In the genomic region with DNA sequence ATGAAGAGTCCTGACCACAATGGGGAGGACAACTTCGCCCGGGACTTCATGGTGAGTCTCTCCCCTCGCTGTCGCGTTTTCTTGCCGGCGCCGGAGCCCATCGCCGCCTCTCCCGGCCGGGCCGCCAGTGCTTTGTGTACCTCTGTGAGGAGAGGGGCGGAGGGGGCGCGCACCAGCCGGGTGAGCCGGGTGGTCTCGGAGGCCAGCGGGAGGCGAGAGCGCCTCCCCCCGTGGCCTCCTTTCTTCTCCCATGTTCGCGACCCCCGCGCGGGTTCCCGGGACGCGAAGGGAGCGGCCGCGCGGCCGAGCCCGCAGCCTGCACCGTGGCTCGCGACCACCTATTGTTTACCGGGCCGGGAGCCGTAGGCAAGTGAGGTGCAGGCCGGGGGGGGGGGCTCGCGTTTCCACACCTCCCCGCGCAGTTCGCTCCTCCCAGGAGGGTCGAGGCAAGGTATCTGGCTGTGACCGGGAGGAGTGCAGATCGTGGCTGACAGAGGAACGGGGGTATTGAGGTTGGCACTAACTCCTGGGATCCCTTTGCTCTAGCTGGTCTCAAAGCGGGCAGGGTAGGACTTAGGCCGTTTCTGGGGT, we compare ENCODE assay signal across 8 cellular contexts. TPM values are rescaled to one million over a fixed set of nuclear protein-coding genes. Genes with fewer than 3 reads are reported as not detected.
DNase-seq lines count a peak whose midpoint lies in the region; ATAC-seq and TF ChIP-seq lines count a peak whose summit lies in the region.

No MANE protein-coding gene starts in this region.

- peaks cover 19% of the 10 kb centered on the region for H3K9me3 Mint-ChIP-seq in endodermal cell

- H3K36me3 Mint-ChIP-seq in endodermal cell (ENCODE audit: low read depth): peaks cover 6% of the 10 kb centered on the region

- peaks cover 3% of the 10 kb centered on the region for H3K4me1 ChIP-seq in endodermal cell (ENCODE audit: control insufficient read depth, insufficient read depth, low read length)
- peaks cover 3 to 10% of the 10 kb centered on the region in 2 donors for H3K4me1 ChIP-seq in mucosa of rectum (ENCODE audit: control insufficient read depth in 2 of 2, insufficient read depth in 2 of 2, low read length in 2 of 2)

- peak overlapping the region; percentile 94 for H3K9ac ChIP-seq in endodermal cell (ENCODE audit: extremely low read depth, low read length, poor library complexity, severe bottlenecking)
- peak overlapping the region; percentile 95 to 99 for H3K9ac ChIP-seq in mucosa of rectum (ENCODE audit: low read depth in 1 of 2, low read length in 2 of 2)

- H3K9me3 ChIP-seq in endodermal cell (ENCODE audit: control insufficient read depth, low read length) (peaks cover 11% of the 10 kb centered on the region), mucosa of rectum (ENCODE audit: control insufficient read depth in 2 of 2, low read length in 2 of 2) (no peaks in the 10 kb centered on the region)

- peak; percentile 11 for ATAC-seq in HG02623 (IDR thresholded peaks at IDR 0.05; ENCODE audit: unreplicated experiment)
- no peak for ATAC-seq in stimulated activated naive CD8-positive, alpha-beta T cell treated with anti-CD3 and anti-CD28 coated beads, Interleukin-15, Interleukin-2, amounts not matched to agents 100 U/mL and 50 U/mL, for 24 hours

- DNase-seq in G401 (ENCODE audit: low spot score) (peak; percentile 39), NCI-H2171 treated with DMSO at 0.1 percent for 48 hours (lab: John Stamatoyannopoulos, UW) (peak; percentile 60), endodermal cell (no peak), AML-193 (lab: John Stamatoyannopoulos, UW) (no peak)
- peak; percentile 41 for DNase-seq in activated CD8-positive, alpha-beta memory T cell treated with anti-CD3 and anti-CD28 coated beads, Interleukin-2, amount 50 U/mL, for 4 hours
- DNase-seq in stimulated activated naive CD8-positive, alpha-beta T cell treated with anti-CD3 and anti-CD28 coated beads, Interleukin-15, Interleukin-2, amounts not matched to agents 100 U/mL and 50 U/mL, for 24 hours: peak; percentile 57

- H3K4me3 ChIP-seq in endodermal cell (ENCODE audit: low read length): peak overlapping the region; percentile 95
- peak overlapping the region; percentile 99 for H3K4me3 ChIP-seq in mucosa of rectum (ENCODE audit: low read length in 2 of 2)

- H3K27ac ChIP-seq in endodermal cell (ENCODE audit: low read depth, low read length) (peak overlapping the region; percentile 94), mucosa of rectum (ENCODE audit: low read depth in 2 of 2, low read length in 2 of 2) (peak overlapping the region; percentile 93 to 96)

- H3K27me3 ChIP-seq in endodermal cell (ENCODE audit: control insufficient read depth, insufficient read depth, low read length, poor library complexity, severe bottlenecking) (no peaks in the 10 kb centered on the region), mucosa of rectum (ENCODE audit: control insufficient read depth in 2 of 2, insufficient read depth in 2 of 2, low read length in 2 of 2) (no peaks in the 10 kb centered on the region)

- no peak for TF ChIP-seq CTCF in endodermal cell (conservative IDR thresholded peaks at IDR 0.05)

- peak overlapping the region; percentile 99 for H3K4me3 Mint-ChIP-seq in endodermal cell

- in situ Hi-C loops in G401 (cut with HindIII; ENCODE audit: low sequenced_read_pairs): no loop called here

- no peaks in the 10 kb centered on the region for H3K27me3 Mint-ChIP-seq in endodermal cell (ENCODE audit: insufficient read depth)

- H3K4me1 Mint-ChIP-seq in endodermal cell: peaks cover 21% of the 10 kb centered on the region

- H3K27ac Mint-ChIP-seq in endodermal cell: peak overlapping the region; percentile 99

- H3K36me3 ChIP-seq in endodermal cell (ENCODE audit: control insufficient read depth, insufficient read depth, low read length) (peaks cover 21% of the 10 kb centered on the region), mucosa of rectum (ENCODE audit: control insufficient read depth in 2 of 2, insufficient read depth in 2 of 2, low read length in 2 of 2) (no peaks in the 10 kb centered on the region)

- WGBS in endodermal cell (ENCODE audit: insufficient coverage in 1 of 2, insufficient read length in 1 of 2), 2 experiments: 0% methylated on average over 14 to 55 of the region's 55 CpGs

RNA-seq across cellular contexts. Expression of gene PTPN12, which starts 0.6 kb away (rescaled TPM):
- 22.9 and 27.2 TPM in 2 replicates for total RNA-seq in G401 (2014; rRNA removed; shearing (Covaris generic))
- total RNA-seq in endodermal cell: 100 to 1,000 TPM; 147 to 158 TPM
- polyA plus RNA-seq in endodermal cell (2013, experiment 1 of 2): 118 TPM
- 134 TPM for polyA plus RNA-seq in endodermal cell (2013, experiment 2 of 2)

Comparison
In these comparisons a context has a peak if more than half of its experiments do, and no peak if none do; other contexts are left out.
1. DNase-seq: peak in G401 (single experiment), NCI-H2171 treated with DMSO at 0.1 percent for 48 hours (single experiment), activated CD8-positive, alpha-beta memory T cell treated with anti-CD3 and anti-CD28 coated beads, Interleukin-2, amount 50 U/mL, for 4 hours (single experiment) and stimulated activated naive CD8-positive, alpha-beta T cell treated with anti-CD3 and anti-CD28 coated beads, Interleukin-15, Interleukin-2, amounts not matched to agents 100 U/mL and 50 U/mL, for 24 hours (single experiment); none in endodermal cell (single experiment) and AML-193 (0 of 2).